ENCODE assay signal across 1 cellular context in the genomic region with DNA sequence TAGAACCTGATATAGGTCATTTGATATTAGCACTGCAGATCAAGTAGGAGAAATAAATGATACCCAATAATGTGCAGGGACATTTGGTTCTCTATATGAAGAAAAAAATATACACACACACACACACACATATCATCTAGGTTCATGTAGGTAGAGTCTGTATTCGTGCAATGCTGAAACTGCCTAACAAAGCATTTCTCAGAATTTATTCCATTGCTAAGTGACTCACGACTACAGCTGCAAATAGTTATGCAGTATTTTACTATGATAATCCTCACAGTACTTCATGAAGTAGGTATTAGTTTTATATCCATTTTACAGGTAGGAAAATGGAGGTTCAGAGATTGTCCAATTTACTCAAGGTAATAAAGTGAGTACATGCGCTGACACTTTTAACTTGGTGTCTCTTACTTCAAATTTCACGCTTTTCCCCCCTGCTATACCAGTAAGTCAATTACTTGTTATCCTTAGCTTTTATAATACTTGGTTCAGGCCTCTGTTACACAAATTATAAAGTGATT.
TF ChIP-seq lines count a peak whose summit lies in the region.

No MANE protein-coding gene starts in this region.

TF ChIP-seq in A549, 52 proteins besides CTCF, POLR2A, EP300 and RAD21:
- TF ChIP-seq PBX3 (IDR thresholded peaks at IDR 0.05): no peak
- TF ChIP-seq HOXB5 (CRISPR knock-in tag; IDR thresholded peaks at IDR 0.05): no peak
- TF ChIP-seq BCL3 (IDR thresholded peaks at IDR 0.05): no peak
- no peak for TF ChIP-seq EHMT2 (IDR thresholded peaks at IDR 0.05; ENCODE audit: low read depth)
- no peak for TF ChIP-seq MYC (IDR thresholded peaks at IDR 0.05; ENCODE audit: borderline replicate concordance, low read length)
- no peak for TF ChIP-seq CHD4 (IDR thresholded peaks at IDR 0.05; ENCODE audit: borderline replicate concordance)
- TF ChIP-seq CEBPB (IDR thresholded peaks at IDR 0.05): no peak
- TF ChIP-seq ELK1 (IDR thresholded peaks at IDR 0.05; ENCODE audit: low read depth, low read length): no peak
